ENCODE assay signal across 24 cellular contexts in genomic region chr3:127085576-127085975, GRCh38.
"Had no signal": no experiment of that assay in that cellular context is flagged by ENCODE, and none has a peak within 500 bp of the region (broad histone marks: within the 10 kb centered on the region; RNA-seq: fewer than 3 reads in every experiment).

No MANE protein-coding gene starts in this region.

- H3K9me3 ChIP-seq: colonic mucosa, esophagus squamous epithelium, gastrocnemius medialis, heart left ventricle, left lung, lower lobe of right lung, mucosa of descending colon had no signal

- H2AFZ ChIP-seq: hepatocyte had no signal

- H3K4me1 ChIP-seq: colonic mucosa, esophagus squamous epithelium, gastrocnemius medialis, left lung, lower lobe of right lung had no signal

- H3K79me2 ChIP-seq: hepatocyte had no signal

- DNase-seq: colonic mucosa; cortex of kidney; effector CD8-positive, alpha-beta T cell; effector memory CD8-positive, alpha-beta T cell; endodermal cell; erythroblast; esophagus squamous epithelium; foreskin fibroblast; foreskin melanocyte; gastrocnemius medialis; hypothalamus; immature natural killer cell; islet precursor cell; left cardiac atrium; left lung; left ventricle myocardium superior; mesenchymal stem cell had no signal

- H3K27ac ChIP-seq: colonic mucosa, epithelial cell of prostate, esophagus squamous epithelium, gastrocnemius medialis, heart left ventricle, hepatocyte, left lung, lower lobe of right lung had no signal

- H3K36me3 ChIP-seq: colonic mucosa, esophagus squamous epithelium, gastrocnemius medialis, heart left ventricle, left lung, lower lobe of right lung had no signal

- H3K4me3 ChIP-seq: colonic mucosa, esophagus squamous epithelium, gastrocnemius medialis, heart left ventricle, hepatocyte, left lung, lower lobe of right lung, mucosa of descending colon had no signal

- H3K27me3 ChIP-seq: colonic mucosa, gastrocnemius medialis, heart left ventricle, hepatocyte had no signal

- H3K4me2 ChIP-seq: hepatocyte had no signal

- FAIRE-seq: endometrium had no signal

- ATAC-seq: effector memory CD8-positive, alpha-beta T cell; esophagus mucosa; heart left ventricle; left cardiac atrium; left lung; left ventricle myocardium superior; lower lobe of right lung; mucosa of descending colon had no signal
